ENCODE assay signal across 18 cellular contexts in genomic region chr2:45790157-45790723, GRCh38.
DNase-seq lines count a peak whose midpoint lies in the region; ATAC-seq and TF ChIP-seq lines count a peak whose summit lies in the region.
"Had no signal": no experiment of that assay in that cellular context is flagged by ENCODE, and none has a peak within 500 bp of the region (broad histone marks: within the 10 kb centered on the region; RNA-seq: fewer than 3 reads in every experiment).

No MANE protein-coding gene starts in this region.

- no peaks in the 10 kb centered on the region for H3K36me3 ChIP-seq in cardiac muscle cell
- no peaks in the 10 kb centered on the region for H3K36me3 ChIP-seq in mesodermal cell (ENCODE audit: control insufficient read depth, insufficient read depth, low read length)
- H3K36me3 ChIP-seq in upper lobe of left lung = no peaks in the 10 kb centered on the region

- H3K27me3 ChIP-seq in cardiac muscle cell (no peaks in the 10 kb centered on the region), upper lobe of left lung (no peaks in the 10 kb centered on the region)

- peak; percentile 12 to 32 for DNase-seq in cardiac muscle cell (ENCODE audit: low read depth in 1 of 2, low spot score in 1 of 2)
- no peak for DNase-seq in Right ventricle myocardium inferior (ENCODE audit: missing footprints)
- no peak for DNase-seq in left ventricle myocardium superior
- DNase-seq in upper lobe of left lung = no peak
- no peak for DNase-seq in left colon
- no peak for DNase-seq in NK-92 (lab: John Stamatoyannopoulos, UW; ENCODE audit: unreplicated experiment)
- DNase-seq: 8988T; CD8-positive, alpha-beta memory T cell; DMS79 treated with DMSO at 0.1 percent for 48 hours; HCEC 1CT; KBM-7; NCI-H1436 treated with DMSO at 0.1 percent for 48 hours; NCI-H2029 treated with DMSO at 0.1 percent for 48 hours; NCI-H2171 treated with DMSO at 0.1 percent for 48 hours; NCI-H446 treated with DMSO at 0.1 percent for 48 hours; RPMI8226 had no signal

- intact Hi-C loops in Right ventricle myocardium inferior (cut with DNase I) (no loop called here), left ventricle myocardium superior (cut with micrococcal nuclease) (no loop called here), left colon (cut with DNase I, micrococcal nuclease) (no loop called here)

- H3K4me1 ChIP-seq in cardiac muscle cell (ENCODE audit: low read depth) = peaks cover 32% of the 10 kb centered on the region
- H3K4me1 ChIP-seq in mesodermal cell (ENCODE audit: control insufficient read depth, insufficient read depth, low read length, poor library complexity, severe bottlenecking) = peaks cover 33% of the 10 kb centered on the region
- H3K4me1 ChIP-seq in upper lobe of left lung = peaks cover 10 to 55% (median 30%) of the 10 kb centered on the region in 4 donors

- TF ChIP-seq CTCF in cardiac muscle cell (IDR thresholded peaks at IDR 0.05; ENCODE audit: low read depth, low read length) = no peak
- no peak for TF ChIP-seq CTCF in upper lobe of left lung (IDR thresholded peaks at IDR 0.05)

- WGBS in mesodermal cell (ENCODE audit: insufficient coverage in 2 of 2), 2 experiments = 80 to 90% methylated on average over 6 to 7 of the region's 7 CpGs
- 57 to 67% methylated on average over 7 of the region's 7 CpGs for WGBS in upper lobe of left lung, 2 donors

- H3K9me3 ChIP-seq in cardiac muscle cell (ENCODE audit: low read depth) (no peaks in the 10 kb centered on the region), mesodermal cell (ENCODE audit: control insufficient read depth, low read length) (no peaks in the 10 kb centered on the region), upper lobe of left lung (no peaks in the 10 kb centered on the region)

- no peak overlapping the region for H3K4me3 ChIP-seq in cardiac muscle cell
- H3K4me3 ChIP-seq in mesodermal cell (ENCODE audit: extremely low read depth, insufficient read depth, low read length, poor library complexity, severe bottlenecking) = no peak overlapping the region
- no peak overlapping the region for H3K4me3 ChIP-seq in upper lobe of left lung

- no peak for ATAC-seq in Right ventricle myocardium inferior
- ATAC-seq in left ventricle myocardium superior = peak; percentile 62
- no peak for ATAC-seq in upper lobe of left lung (ENCODE audit: low FRiP score in 2 of 2)
- ATAC-seq in left colon = no peak
- no peak for ATAC-seq in HG02840 (IDR thresholded peaks at IDR 0.05; ENCODE audit: low FRiP score, unreplicated experiment)

- peak in 1 of 4 donors; percentile 39 for TF ChIP-seq EP300 in upper lobe of left lung (IDR thresholded peaks at IDR 0.05)

- peak overlapping the region; percentile 85 for H3K27ac ChIP-seq in cardiac muscle cell
- peak overlapping the region; percentile 50 for H3K27ac ChIP-seq in mesodermal cell (ENCODE audit: low read depth, low read length, severe bottlenecking)
- H3K27ac ChIP-seq in upper lobe of left lung = peak overlapping the region; percentile 32 to 69 (median 36)

- TF ChIP-seq POLR2A in upper lobe of left lung (IDR thresholded peaks at IDR 0.05) = no peak

Comparison
In these comparisons a context has a peak if more than half of its experiments do, and no peak if none do; other contexts are left out.
1. DNase-seq: peak in cardiac muscle cell (2 of 2); none in Right ventricle myocardium inferior (single experiment), left ventricle myocardium superior (single experiment), upper lobe of left lung (0 of 2), left colon (0 of 2) and NK-92 (single experiment).
2. Peak in every context shown above with its lines, with median percentiles within 50 percentile points of each other: H3K27ac ChIP-seq.